Comparison of ENCODE assay signal across 1 cellular context in the genomic region with DNA sequence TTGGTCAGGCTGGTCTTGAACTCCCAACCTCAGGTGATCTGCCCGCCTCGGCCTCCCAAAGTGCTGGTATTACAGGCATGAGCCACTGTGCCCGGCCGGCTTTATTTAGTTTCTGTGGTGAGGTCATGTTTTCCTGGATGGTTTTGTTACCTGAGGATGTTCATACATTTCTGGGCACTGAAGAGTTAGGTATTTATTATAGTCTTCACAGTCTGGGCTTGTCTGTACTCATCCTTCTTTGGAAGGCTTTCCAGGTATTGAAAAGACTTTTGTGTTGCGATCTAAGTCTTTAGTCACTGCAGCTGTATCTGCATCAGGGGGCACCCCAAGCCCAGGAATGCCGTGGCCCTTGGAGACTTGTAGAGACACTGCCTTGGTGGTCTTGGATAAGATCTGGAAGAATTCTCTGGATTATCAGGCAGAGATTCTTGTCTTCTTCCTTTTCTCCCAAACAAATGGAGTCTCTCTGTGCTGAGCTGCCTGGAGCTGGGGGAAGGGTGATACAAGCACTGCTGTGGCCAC.
TF ChIP-seq lines count a peak whose summit lies in the region.

No MANE protein-coding gene starts in this region.

TF ChIP-seq in H1, 55 proteins besides CTCF, POLR2A, EP300 and RAD21:
- TF ChIP-seq FOSL1 (IDR thresholded peaks at IDR 0.05; ENCODE audit: insufficient read depth, low read depth, low read length) (no peak), KDM5A (IDR thresholded peaks at IDR 0.05; ENCODE audit: low read length) (no peak), TCF12 (IDR thresholded peaks at IDR 0.05; ENCODE audit: low read depth, low read length) (no peak), USF2 (IDR thresholded peaks at IDR 0.05; ENCODE audit: low read length) (no peak)
